Comparison of ENCODE assay signal across 10 cellular contexts in the genomic region with DNA sequence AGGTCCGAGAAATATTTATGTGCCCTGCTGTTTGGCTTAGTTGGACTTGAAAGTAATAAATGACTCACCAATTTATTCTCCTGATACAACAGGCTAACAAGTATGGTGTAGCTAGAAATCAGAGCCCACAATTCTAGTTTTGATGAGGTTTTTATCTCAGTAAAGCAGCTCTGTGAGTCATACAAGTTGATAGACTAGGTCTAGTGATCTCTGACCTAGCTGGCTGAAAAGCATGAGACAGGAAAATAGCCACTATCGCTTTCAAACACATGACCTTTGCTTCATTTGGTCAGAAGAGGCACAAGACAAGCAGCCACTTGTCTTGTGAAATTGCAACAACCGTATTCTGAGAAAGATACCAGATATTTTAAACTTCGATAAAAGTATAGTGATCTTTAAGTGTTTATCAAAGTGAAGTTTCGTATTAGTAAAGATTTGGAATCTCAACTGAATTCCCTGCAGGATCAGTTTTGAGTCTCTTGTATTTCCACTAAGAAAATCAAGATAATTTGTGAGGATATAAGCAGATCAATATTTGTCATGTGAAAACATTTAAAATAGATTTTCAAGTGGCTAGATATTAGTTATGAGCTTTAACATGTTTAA.
DNase-seq lines count a peak whose midpoint lies in the region; ATAC-seq and TF ChIP-seq lines count a peak whose summit lies in the region.
"Had no signal": no experiment of that assay in that cellular context is flagged by ENCODE, and none has a peak within 500 bp of the region (broad histone marks: within the 10 kb centered on the region; RNA-seq: fewer than 3 reads in every experiment).

No MANE protein-coding gene starts in this region.

- H2BK20ac ChIP-seq in H9 (ENCODE audit: low read depth, low read length, poor library complexity, severe bottlenecking): no peak overlapping the region

- TF ChIP-seq CTCF in BE2C (IDR thresholded peaks at IDR 0.05; ENCODE audit: low read depth, low read length) (no peak), heart right ventricle (IDR thresholded peaks at IDR 0.05) (no peak), H9 (conservative IDR thresholded peaks at IDR 0.05) (no peak)

- no peak overlapping the region for H3K4me2 ChIP-seq in H9 (ENCODE audit: insufficient read depth, insufficient read length, low read length)

- DNase-seq in BE2C (no peak), LHCN-M2 (ENCODE audit: low read depth) (peak; percentile 5), heart right ventricle (no peak), ureter (ENCODE audit: low spot score) (no peak), H9 (no peak), SW 1271 (lab: John Stamatoyannopoulos, UW) (no peak)
- no peak for DNase-seq in activated CD8-positive, alpha-beta memory T cell treated with anti-CD3 and anti-CD28 coated beads, Interleukin-2, amount 50 U/mL, for 48 hours
- DNase-seq: AML-193 had no signal

- no peak overlapping the region for H4K8ac ChIP-seq in H9 (replicated peaks; ENCODE audit: insufficient read length, low read depth, low read length)

- no peak overlapping the region for H4K91ac ChIP-seq in H9 (ENCODE audit: insufficient read length, low read depth, low read length)

- H3K27ac Mint-ChIP-seq in H9: peak overlapping the region in 1 of 3 experiments; percentile 69; a peak in 1 of 7 replicates
- H3K27ac Mint-ChIP-seq: activated naive CD4-positive, alpha-beta T cell treated with anti-CD3 and anti-CD28 coated beads, Interleukin-2, amount 50 U/mL, for 24 hours had no signal

- H3K4me1 ChIP-seq in BE2C: peaks cover 38% of the 10 kb centered on the region
- peaks cover 0 to 14% (median 8%) of the 10 kb centered on the region in 9 donors for H3K4me1 ChIP-seq in heart right ventricle
- H3K4me1 ChIP-seq in H9 (ENCODE audit: insufficient read depth, low read length): no peaks in the 10 kb centered on the region

- H3K27ac ChIP-seq in heart right ventricle (peak overlapping the region in 8 of 10 donors; percentile 0 to 72 (median 8)), H9 (ENCODE audit: insufficient read length, low read depth, low read length) (no peak overlapping the region)

- no peak overlapping the region for H3T11ph ChIP-seq in H9 (ENCODE audit: low read length)

- H3K27me3 Mint-ChIP-seq in H9 (ENCODE audit: low read depth): no peaks in the 10 kb centered on the region
- H3K27me3 Mint-ChIP-seq: activated naive CD4-positive, alpha-beta T cell treated with anti-CD3 and anti-CD28 coated beads, Interleukin-2, amount 50 U/mL, for 24 hours had no signal

- H3K36me3 ChIP-seq in BE2C: no peaks in the 10 kb centered on the region
- H3K36me3 ChIP-seq in heart right ventricle: peaks cover 0 to 14% (median 0%) of the 10 kb centered on the region in 9 donors

- no peak overlapping the region for H2AFZ ChIP-seq in H9 (ENCODE audit: low read length)

- H3K9ac ChIP-seq in H9 (ENCODE audit: extremely low read depth, insufficient read length, low read length): no peak overlapping the region

- H2BK120ac ChIP-seq in H9 (ENCODE audit: low read depth, low read length, poor library complexity, severe bottlenecking): no peak overlapping the region

- no peaks in the 10 kb centered on the region; a peak in 1 of 7 replicates for H3K36me3 Mint-ChIP-seq in H9 (ENCODE audit: insufficient read depth in 1 of 3, low read depth in 3 of 3)
- H3K36me3 Mint-ChIP-seq: activated naive CD4-positive, alpha-beta T cell treated with anti-CD3 and anti-CD28 coated beads, Interleukin-2, amount 50 U/mL, for 24 hours had no signal

- H3K23ac ChIP-seq in H9 (ENCODE audit: insufficient read length, low read depth, low read length): no peak overlapping the region

- H3K23me2 ChIP-seq in H9 (ENCODE audit: insufficient read length, low read depth, low read length, poor library complexity, severe bottlenecking): no peaks in the 10 kb centered on the region

- H3K4me3 ChIP-seq in BE2C (ENCODE audit: low read depth, low read length) (peak overlapping the region; percentile 19), heart right ventricle (peak overlapping the region in 2 of 10 donors; percentile 3 to 4)

- H3K14ac ChIP-seq in H9 (ENCODE audit: insufficient read depth, low read length): no peak overlapping the region

- H2AK5ac ChIP-seq in H9 (ENCODE audit: insufficient read length, low read length): no peak overlapping the region

- H2BK15ac ChIP-seq in H9 (ENCODE audit: low read depth, low read length): no peak overlapping the region

- H3K4ac ChIP-seq in H9 (ENCODE audit: low read depth, low read length): no peak overlapping the region

- H4K20me1 ChIP-seq in H9 (ENCODE audit: control insufficient read depth, insufficient read depth, insufficient read length): no peaks in the 10 kb centered on the region

- H3K18ac ChIP-seq in H9 (ENCODE audit: insufficient read length, low read depth, low read length): no peak overlapping the region

- no peaks in the 10 kb centered on the region for H3K79me2 ChIP-seq in H9 (ENCODE audit: insufficient read depth, low read length)

- no peak overlapping the region for H4K5ac ChIP-seq in H9 (ENCODE audit: insufficient read length, low read depth, low read length)

- intact Hi-C loops in heart right ventricle (cut with DNase I): no loop called here

- H2BK5ac ChIP-seq in H9 (ENCODE audit: insufficient read length, low read length): no peak overlapping the region

- no peak overlapping the region for H2BK12ac ChIP-seq in H9 (ENCODE audit: insufficient read length, low read depth, low read length)

- H3K79me1 ChIP-seq in H9 (ENCODE audit: insufficient read depth, low read depth, low read length, poor library complexity, severe bottlenecking): no peaks in the 10 kb centered on the region

- peaks cover 2 to 9% of the 10 kb centered on the region in 2 experiments; a peak in 2 of 4 replicates for H3K4me1 Mint-ChIP-seq in H9
- H3K4me1 Mint-ChIP-seq: activated naive CD4-positive, alpha-beta T cell treated with anti-CD3 and anti-CD28 coated beads, Interleukin-2, amount 50 U/mL, for 24 hours had no signal

- WGBS in heart right ventricle, 2 donors: 39 to 40% methylated on average over 5 of the region's 5 CpGs
- WGBS in H9 (ENCODE audit: extremely low coverage, insufficient read length, low lambda C conversion rate): no CpG with 5 or more reads among the region's 5 CpGs

- ATAC-seq in GM21447 (IDR thresholded peaks at IDR 0.05; ENCODE audit: unreplicated experiment) (peak; percentile 63), heart right ventricle (peak; percentile 29 to 90 (median 70))

- no peaks in the 10 kb centered on the region for H3K27me3 ChIP-seq in BE2C
- H3K27me3 ChIP-seq in heart right ventricle: no peaks in the 10 kb centered on the region
- no peaks in the 10 kb centered on the region for H3K27me3 ChIP-seq in H9 (ENCODE audit: insufficient read depth, low read length)

- no peaks in the 10 kb centered on the region for H3K9me3 Mint-ChIP-seq in H9
- H3K9me3 Mint-ChIP-seq: activated naive CD4-positive, alpha-beta T cell treated with anti-CD3 and anti-CD28 coated beads, Interleukin-2, amount 50 U/mL, for 24 hours had no signal

- no peak overlapping the region for H3K56ac ChIP-seq in H9 (ENCODE audit: insufficient read length, low read depth, low read length)

- no peak overlapping the region for H3K4me3 Mint-ChIP-seq in H9
- H3K4me3 Mint-ChIP-seq: activated naive CD4-positive, alpha-beta T cell treated with anti-CD3 and anti-CD28 coated beads, Interleukin-2, amount 50 U/mL, for 24 hours had no signal

- no peaks in the 10 kb centered on the region for H3K9me3 ChIP-seq in BE2C
- no peaks in the 10 kb centered on the region for H3K9me3 ChIP-seq in heart right ventricle
- no peaks in the 10 kb centered on the region for H3K9me3 ChIP-seq in H9 (ENCODE audit: control insufficient read depth, low read depth, low read length)
